Comparison of ENCODE assay signal across 1 cellular context in genomic region chr6:66264376-66264775, GRCh38.
TF ChIP-seq lines count a peak whose summit lies in the region.

No MANE protein-coding gene starts in this region.

TF ChIP-seq in GM23338, 12 proteins besides CTCF, POLR2A, EP300 and RAD21 (continued from another document):
- TF ChIP-seq REST (IDR thresholded peaks at IDR 0.05; ENCODE audit: unreplicated experiment), result no peak
